In the genomic region with DNA sequence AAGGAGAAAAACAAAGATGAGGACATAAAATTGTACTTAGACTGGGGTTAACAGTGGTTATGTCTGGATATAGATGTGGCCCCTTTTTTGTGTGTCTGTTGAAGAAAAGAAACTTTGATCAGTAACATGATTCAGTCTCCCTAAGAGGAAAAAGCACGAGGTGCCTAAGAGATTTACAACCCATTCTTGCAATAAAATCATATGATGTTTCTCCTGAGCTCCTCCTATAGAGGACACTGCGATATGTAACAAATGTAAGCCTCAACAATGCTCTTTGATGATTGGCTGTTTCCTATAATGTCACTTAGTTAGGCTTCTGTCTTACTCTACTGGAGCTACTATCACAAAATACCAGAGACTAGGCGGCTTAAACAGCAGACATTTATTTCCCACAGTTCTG, we compare ENCODE assay signal across 22 cellular contexts.
"Had no signal": no experiment of that assay in that cellular context is flagged by ENCODE, and none has a peak within 500 bp of the region (broad histone marks: within the 10 kb centered on the region; RNA-seq: fewer than 3 reads in every experiment).

No MANE protein-coding gene starts in this region.

- DNase-seq: dermis blood vessel endothelial cell; dorsolateral prefrontal cortex; effector CD4-positive, alpha-beta T cell; effector memory CD4-positive, alpha-beta T cell; foreskin keratinocyte; glutamatergic neuron; head of caudate nucleus; heart right ventricle; hippocampal formation; islet precursor cell; kidney; kidney glomerular epithelial cell; left lung; left ventricle myocardium superior; lower lobe of right lung; mesenchymal stem cell; naive thymus-derived CD8-positive, alpha-beta T cell had no signal

- H3K36me3 Mint-ChIP-seq: mesothelial cell of epicardium; naive thymus-derived CD8-positive, alpha-beta T cell had no signal

- H3K27ac Mint-ChIP-seq: mesothelial cell of epicardium; naive thymus-derived CD8-positive, alpha-beta T cell had no signal

- H3K4me1 Mint-ChIP-seq: naive thymus-derived CD8-positive, alpha-beta T cell had no signal

- H3K36me3 ChIP-seq: esophagus muscularis mucosa, heart right ventricle, left lung, lower lobe of right lung had no signal

- ATAC-seq: foreskin keratinocyte; heart right ventricle; left lung; left ventricle myocardium superior; lower lobe of right lung; naive thymus-derived CD8-positive, alpha-beta T cell had no signal

- H3K9me3 Mint-ChIP-seq: naive thymus-derived CD8-positive, alpha-beta T cell had no signal

- FAIRE-seq: endothelial cell of umbilical vein, frontal cortex, kidney had no signal

- H3K4me3 ChIP-seq: coronary artery, dorsolateral prefrontal cortex, esophagus muscularis mucosa, heart right ventricle, left lung, lower lobe of right lung had no signal

- H3K9me3 ChIP-seq: esophagus muscularis mucosa, left lung, lower lobe of right lung had no signal

- H3K4me3 Mint-ChIP-seq: mesothelial cell of epicardium; naive thymus-derived CD8-positive, alpha-beta T cell had no signal

- H3K27me3 ChIP-seq: dorsolateral prefrontal cortex, esophagus muscularis mucosa, foreskin keratinocyte, left lung had no signal

- H3K27ac ChIP-seq: coronary artery, dorsolateral prefrontal cortex, esophagus muscularis mucosa, foreskin keratinocyte, heart right ventricle, left lung, lower lobe of right lung had no signal
